In the genomic region with DNA sequence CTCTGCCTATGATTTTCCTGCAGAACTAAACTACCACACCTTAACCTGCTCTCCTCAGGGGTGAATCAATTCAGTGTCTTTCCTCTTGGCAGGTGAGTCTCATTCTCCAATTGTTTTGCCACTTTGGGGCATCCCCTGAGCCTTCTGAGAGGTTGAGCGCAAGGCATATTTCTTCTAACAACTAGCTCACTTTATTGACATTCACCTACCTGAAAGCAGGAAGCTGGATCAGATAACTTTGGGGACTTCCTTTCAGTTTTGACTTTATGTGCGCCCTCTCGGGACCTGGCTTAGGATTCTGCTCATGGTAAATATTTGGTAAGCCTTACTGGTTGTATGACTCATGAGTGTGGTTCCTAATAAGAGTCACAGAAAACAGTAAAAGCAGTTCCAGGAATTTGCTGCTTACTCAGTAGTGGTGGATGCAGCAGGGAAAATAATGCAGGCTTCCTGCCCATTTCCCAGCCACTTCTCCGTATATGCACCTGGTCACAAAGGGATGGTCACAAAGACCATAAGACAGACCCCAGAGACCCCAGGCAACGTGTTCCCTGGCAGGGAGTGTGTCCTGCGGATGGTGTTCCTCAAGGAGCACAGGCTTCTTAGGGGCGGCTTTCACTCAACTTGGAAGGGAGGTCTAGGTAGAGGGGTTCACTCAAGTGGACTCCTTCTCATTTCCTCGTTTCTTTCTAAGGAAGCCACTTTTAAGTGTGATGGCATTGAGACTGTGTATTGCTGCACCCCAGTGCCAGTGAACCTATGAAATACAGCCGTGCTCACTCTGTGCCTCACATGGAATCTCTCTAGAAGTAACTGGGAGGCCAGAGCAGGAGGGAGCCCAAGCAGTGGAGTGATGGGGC, we compare ENCODE assay signal across 9 cellular contexts. TPM values are rescaled to one million over a fixed set of nuclear protein-coding genes. Genes with fewer than 3 reads are reported as not detected.
DNase-seq lines count a peak whose midpoint lies in the region; ATAC-seq and TF ChIP-seq lines count a peak whose summit lies in the region.
"Had no signal": no experiment of that assay in that cellular context is flagged by ENCODE, and none has a peak within 500 bp of the region (broad histone marks: within the 10 kb centered on the region; RNA-seq: fewer than 3 reads in every experiment).

No MANE protein-coding gene starts in this region.

- peak; percentile 82 for DNase-seq in AG08395 (ENCODE audit: low spot score)
- peak; percentile 85 for DNase-seq in H4 (ENCODE audit: low spot score)
- DNase-seq in T-helper 2 cell treated with Interferon-gamma antibody and Interleukin-4, amounts not matched to agents 5 μg/mL and 100 μg/mL, for 36 hours (ENCODE audit: low spot score), result peak; percentile 74
- peak; percentile 46 to 67 for DNase-seq in foreskin keratinocyte
- no peak for DNase-seq in transverse colon
- DNase-seq in WERI-Rb-1, result no peak
- DNase-seq in D341Med (ENCODE audit: low spot score), result no peak
- no peak for DNase-seq in psoas muscle
- DNase-seq: NCI-H187 had no signal

- no peak for TF ChIP-seq EP300 in transverse colon (IDR thresholded peaks at IDR 0.05; ENCODE audit: low read depth)

- peaks cover 23% of the 10 kb centered on the region for H3K36me3 Mint-ChIP-seq in T-helper 2 cell treated with Interferon-gamma antibody and Interleukin-4, amounts not matched to agents 5 μg/mL and 100 μg/mL, for 36 hours (ENCODE audit: low read depth)

- H3K27ac ChIP-seq in foreskin keratinocyte, result no peak overlapping the region
- no peak overlapping the region for H3K27ac ChIP-seq in transverse colon
- H3K27ac ChIP-seq in WERI-Rb-1, result no peak overlapping the region
- H3K27ac ChIP-seq in psoas muscle, result no peak overlapping the region

- H3K36me3 ChIP-seq in transverse colon (no peaks in the 10 kb centered on the region), WERI-Rb-1 (no peaks in the 10 kb centered on the region), psoas muscle (ENCODE audit: insufficient read depth in 1 of 2, low read depth in 1 of 2) (no peaks in the 10 kb centered on the region)

- H3K27me3 ChIP-seq in foreskin keratinocyte (peaks cover 10% of the 10 kb centered on the region), transverse colon (peaks cover 29% of the 10 kb centered on the region), WERI-Rb-1 (ENCODE audit: insufficient read depth, low read depth, severe bottlenecking) (no peaks in the 10 kb centered on the region), psoas muscle (ENCODE audit: insufficient read depth in 3 of 3, low read length in 2 of 3) (no peaks in the 10 kb centered on the region)

- H3K9me3 ChIP-seq in transverse colon (no peaks in the 10 kb centered on the region), WERI-Rb-1 (ENCODE audit: severe bottlenecking) (peaks cover 5% of the 10 kb centered on the region), psoas muscle (peaks cover 4% of the 10 kb centered on the region)

- in situ Hi-C loops in transverse colon (cut with MboI; ENCODE audit: low pct_ligation_motif_present in 1 of 4, low pct_unique_long_range_greater_than_20kb in 1 of 4, low sequenced_read_pairs in 3 of 4), result no loop called here

- H3K4me1 Mint-ChIP-seq in T-helper 2 cell treated with Interferon-gamma antibody and Interleukin-4, amounts not matched to agents 5 μg/mL and 100 μg/mL, for 36 hours (ENCODE audit: low read depth), result peaks cover 49% of the 10 kb centered on the region

- no peak for TF ChIP-seq POLR2A in transverse colon (IDR thresholded peaks at IDR 0.05)

- H3K27ac Mint-ChIP-seq in T-helper 2 cell treated with Interferon-gamma antibody and Interleukin-4, amounts not matched to agents 5 μg/mL and 100 μg/mL, for 36 hours, result peak overlapping the region; percentile 81

- intact Hi-C loops in transverse colon (cut with DNase I; ENCODE audit: low total_unique reads), result no loop called here
- intact Hi-C loops in psoas muscle (cut with DNase I), result no loop called here

- 59 to 71% methylated on average over 1 to 9 of the region's 9 CpGs for WGBS in transverse colon (ENCODE audit: low coverage in 1 of 2), 2 donors
- 73 to 75% (median 74%) methylated on average over 9 of the region's 9 CpGs for WGBS in psoas muscle, 3 donors

- H3K4me3 ChIP-seq in transverse colon, result no peak overlapping the region
- H3K4me3 ChIP-seq in WERI-Rb-1 (ENCODE audit: low read depth, low read length), result no peak overlapping the region
- no peak overlapping the region for H3K4me3 ChIP-seq in psoas muscle

- H3K4me1 ChIP-seq in foreskin keratinocyte (no peaks in the 10 kb centered on the region), transverse colon (peaks cover 0 to 10% (median 0%) of the 10 kb centered on the region in 4 donors), psoas muscle (no peaks in the 10 kb centered on the region)

- peak; percentile 92 for ATAC-seq in foreskin keratinocyte
- no peak for ATAC-seq in psoas muscle

- peak overlapping the region; percentile 52 for H3K4me3 Mint-ChIP-seq in T-helper 2 cell treated with Interferon-gamma antibody and Interleukin-4, amounts not matched to agents 5 μg/mL and 100 μg/mL, for 36 hours

- H3K9me3 Mint-ChIP-seq in T-helper 2 cell treated with Interferon-gamma antibody and Interleukin-4, amounts not matched to agents 5 μg/mL and 100 μg/mL, for 36 hours, result peaks cover 9% of the 10 kb centered on the region

- no peak for TF ChIP-seq CTCF in foreskin keratinocyte (conservative IDR thresholded peaks at IDR 0.05)
- TF ChIP-seq CTCF in transverse colon (IDR thresholded peaks at IDR 0.05), result no peak
- TF ChIP-seq CTCF in WERI-Rb-1 (IDR thresholded peaks at IDR 0.05; ENCODE audit: low read depth, low read length), result no peak
- no peak for TF ChIP-seq CTCF in psoas muscle (IDR thresholded peaks at IDR 0.05)

- no peaks in the 10 kb centered on the region for H3K27me3 Mint-ChIP-seq in T-helper 2 cell treated with Interferon-gamma antibody and Interleukin-4, amounts not matched to agents 5 μg/mL and 100 μg/mL, for 36 hours (ENCODE audit: low read depth)

RNA-seq across cellular contexts. Expression of a gene that starts 22.0 kb away (rescaled TPM):
- total RNA-seq in H4 (2014; rRNA removed; shearing (Covaris generic)), result 3.8 and 6.5 TPM in 2 replicates
- 0.35 and 0.37 TPM in 2 replicates for total RNA-seq in foreskin keratinocyte
- polyA plus RNA-seq in foreskin keratinocyte, result 0.38 and 0.53 TPM in 2 replicates
- total RNA-seq in transverse colon, result 1 to 10 TPM in 1 of 4 donors, under 1 TPM in 2, not detected in 1; 0.14 to 2.8 (median 0.64) TPM
- total RNA-seq in psoas muscle, result 1 to 10 TPM in 2 of 4 donors, under 1 TPM in 2; 0.60 to 2.9 (median 1.5) TPM
- polyA plus RNA-seq in psoas muscle, result 1 to 10 TPM in 1 of 3 donors, under 1 TPM in 2; 0.03 to 1.0 (median 0.53) TPM

Comparison
In these comparisons a context has a peak if more than half of its experiments do, and no peak if none do; other contexts are left out.
1. DNase-seq: peak in AG08395 (single experiment), H4 (single experiment), T-helper 2 cell treated with Interferon-gamma antibody and Interleukin-4, amounts not matched to agents 5 μg/mL and 100 μg/mL, for 36 hours (single experiment) and foreskin keratinocyte (2 of 2); none in transverse colon (single experiment), WERI-Rb-1 (single experiment), D341Med (single experiment) and psoas muscle (0 of 2).